8 cellular contexts compared by ENCODE assay signal in genomic region chr9:114507726-114508125, GRCh38. TPM values are rescaled to one million over a fixed set of nuclear protein-coding genes. Genes with fewer than 3 reads are reported as not detected.
DNase-seq lines count a peak whose midpoint lies in the region; ATAC-seq, FAIRE-seq and TF ChIP-seq lines count a peak whose summit lies in the region.

No MANE protein-coding gene starts in this region.

- peaks cover 18% of the 10 kb centered on the region for H3K4me1 ChIP-seq in CD4-positive, CD25-positive, alpha-beta regulatory T cell (ENCODE audit: control insufficient read depth, insufficient read depth, low read length, poor library complexity, severe bottlenecking)

- no peaks in the 10 kb centered on the region for H3K36me3 ChIP-seq in CD4-positive, CD25-positive, alpha-beta regulatory T cell (ENCODE audit: control insufficient read depth, insufficient read depth, low read length)

- H3K27ac Mint-ChIP-seq in CD4-positive, CD25-positive, alpha-beta regulatory T cell = no peak overlapping the region

- H3K4me3 ChIP-seq in CD4-positive, CD25-positive, alpha-beta regulatory T cell (ENCODE audit: low read depth, low read length) = no peak overlapping the region

- no peak for TF ChIP-seq POLR2A in H54 (IDR thresholded peaks at IDR 0.05; ENCODE audit: low read depth, low read length)

- CTCF ChIA-PET in RWPE1 (lab: Yijun Ruan, JAX) = interaction anchor here (0.6 to 8.0 kb wide), 20 partner anchors 11 to 312 kb away, joined by 3 to 74 read pairs (median 3); partner anchors contain the start of gene ATP6V1G1

- no peaks in the 10 kb centered on the region for H3K9me3 ChIP-seq in CD4-positive, CD25-positive, alpha-beta regulatory T cell (ENCODE audit: control insufficient read depth in 2 of 2, low read length in 2 of 2)

- no peaks in the 10 kb centered on the region for H3K9me3 Mint-ChIP-seq in CD4-positive, CD25-positive, alpha-beta regulatory T cell

- no peak for ATAC-seq in CD4-positive, CD25-positive, alpha-beta regulatory T cell (ENCODE audit: low read depth in 2 of 2)
- ATAC-seq in HG03571 (IDR thresholded peaks at IDR 0.05; ENCODE audit: unreplicated experiment) = no peak

- no peak overlapping the region for H3K27ac ChIP-seq in CD4-positive, CD25-positive, alpha-beta regulatory T cell (ENCODE audit: insufficient read depth, low read length, poor library complexity, severe bottlenecking)
- no peak overlapping the region for H3K27ac ChIP-seq in RWPE1

- POLR2A ChIA-PET in RWPE1 (lab: Yijun Ruan, JAX; ENCODE audit: low non-redundant PET) = no interaction called here

- H3K36me3 Mint-ChIP-seq in CD4-positive, CD25-positive, alpha-beta regulatory T cell = no peaks in the 10 kb centered on the region

- H3K4me1 Mint-ChIP-seq in CD4-positive, CD25-positive, alpha-beta regulatory T cell = peaks cover 8 to 36% (median 11%) of the 10 kb centered on the region in 4 donors

- peak overlapping the region in 2 of 4 donors; percentile 52 to 84 for H3K4me3 Mint-ChIP-seq in CD4-positive, CD25-positive, alpha-beta regulatory T cell

- peaks cover 34% of the 10 kb centered on the region for H3K27me3 ChIP-seq in CD4-positive, CD25-positive, alpha-beta regulatory T cell (ENCODE audit: control insufficient read depth, insufficient read depth, low read length)

- peak; percentile 45 for FAIRE-seq in H54 (lab: Jason Lieb, UNC)

- TF ChIP-seq CTCF in RWPE1 (conservative IDR thresholded peaks at IDR 0.05; ENCODE audit: low read depth) = no peak; the same call in 1 of the 2 replicates

- peaks cover 59% of the 10 kb centered on the region for H3K27me3 Mint-ChIP-seq in CD4-positive, CD25-positive, alpha-beta regulatory T cell

- DNase-seq in CD4-positive, CD25-positive, alpha-beta regulatory T cell = peak in 2 of 3 donors; percentile 56 to 67
- DNase-seq in H54 (ENCODE audit: insufficient read length, low spot score) = no peak
- peak; percentile 46 for DNase-seq in RWPE1 (ENCODE audit: low spot score)
- peak; percentile 68 for DNase-seq in globus pallidus (ENCODE audit: low spot score)
- no peak for DNase-seq in NK-92 treated with Interleukin-12 subunit alpha and Interleukin-12 subunit beta, amount 100 ng/mL, for 24 hours (lab: John Stamatoyannopoulos, UW)
- DNase-seq in COLO829 (ENCODE audit: low spot score) = no peak
- no peak for DNase-seq in NK-92 (lab: John Stamatoyannopoulos, UW; ENCODE audit: unreplicated experiment)

RNA-seq across cellular contexts. Expression of gene WHRN, which starts 2.5 kb away (rescaled TPM):
- 24.2 TPM for total RNA-seq in CD4-positive, CD25-positive, alpha-beta regulatory T cell
- 1 to 10 TPM in 3 of 4 donors, under 1 TPM in 1; 1.00 to 1.5 (median 1.4) TPM for polyA plus RNA-seq in CD4-positive, CD25-positive, alpha-beta regulatory T cell

Comparison
In these comparisons a context has a peak if more than half of its experiments do, and no peak if none do; other contexts are left out.
1. DNase-seq: peak in CD4-positive, CD25-positive, alpha-beta regulatory T cell (2 of 3), RWPE1 (single experiment) and globus pallidus (single experiment); none in H54 (single experiment), NK-92 treated with Interleukin-12 subunit alpha and Interleukin-12 subunit beta, amount 100 ng/mL, for 24 hours (single experiment), COLO829 (single experiment) and NK-92 (single experiment).